8 cellular contexts compared by ENCODE assay signal in the genomic region with DNA sequence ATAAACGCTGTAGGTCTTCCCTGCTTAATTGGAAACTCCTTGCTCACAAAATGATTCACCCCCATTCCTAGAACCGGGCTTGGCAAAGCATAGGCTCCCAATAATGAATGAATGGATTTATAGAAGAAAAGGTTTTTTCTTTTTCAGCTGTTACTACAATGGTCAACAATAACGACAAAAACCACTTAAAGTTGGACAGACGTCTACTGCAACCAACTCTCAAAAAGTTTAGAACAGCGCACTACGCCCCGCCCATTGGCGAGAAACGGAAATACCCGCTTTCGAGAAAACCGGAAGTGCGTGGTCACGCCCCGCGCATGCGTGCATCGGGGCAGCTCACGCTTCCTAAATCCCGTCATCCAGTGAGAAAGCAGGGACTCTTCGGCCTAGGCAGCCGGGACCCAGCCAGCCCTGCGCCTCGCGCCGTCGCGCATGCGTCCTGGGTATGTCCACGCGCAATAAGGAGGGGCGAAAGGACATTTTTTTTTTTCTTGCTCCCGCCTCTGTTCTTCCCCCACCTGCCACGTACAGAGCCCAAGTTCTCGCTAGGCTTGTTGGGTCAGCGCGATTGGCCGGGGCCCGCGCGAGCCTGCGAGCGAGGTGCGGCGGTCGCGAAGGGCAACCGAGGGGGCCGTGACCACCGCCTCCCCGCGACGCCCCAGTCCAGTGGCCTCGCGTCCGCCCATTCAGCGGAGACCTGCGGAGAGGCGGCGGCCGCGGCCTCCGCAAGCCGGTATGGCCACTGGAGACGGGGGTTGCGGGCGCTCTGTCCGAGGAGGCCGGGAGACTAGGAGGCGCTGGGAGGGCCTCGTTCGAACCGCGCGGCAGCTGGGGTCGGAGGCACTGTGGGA. TPM values are rescaled to one million over a fixed set of nuclear protein-coding genes. Genes with fewer than 3 reads are reported as not detected.
DNase-seq lines count a peak whose midpoint lies in the region; ATAC-seq and TF ChIP-seq lines count a peak whose summit lies in the region.

A gene (plus strand): TSS at position 506 of the 851 bp plus-strand sequence. CDS start 4,192 bp downstream, outside the sequence.

- no peak for TF ChIP-seq CTCF in Calu3 (IDR thresholded peaks at IDR 0.05; ENCODE audit: unreplicated experiment)
- no peak for TF ChIP-seq CTCF in OCI-LY1 (IDR thresholded peaks at IDR 0.05; ENCODE audit: low read length)

- DNase-seq in Calu3 (peak; percentile 98), mesenteric fat pad (ENCODE audit: low spot score) (peak; percentile 100)
- DNase-seq in activated CD8-positive, alpha-beta memory T cell treated with anti-CD3 and anti-CD28 coated beads, Interleukin-2, amount 50 U/mL, for 4 hours: peak; percentile 97
- DNase-seq in stimulated activated CD8-positive, alpha-beta memory T cell treated with anti-CD3 and anti-CD28 coated beads, Interleukin-15, amount 100 ng/mL, for 24 hours (ENCODE audit: low read depth): peak; percentile 97

- H2AFZ ChIP-seq in OCI-LY1 (ENCODE audit: low read length): peak within 1 kb of the TSS; percentile 72; the same call in 1 of the 2 replicates

- H3K9ac ChIP-seq in HUES64 (ENCODE audit: low read depth, low read length) (peak within 1 kb of the TSS; percentile 97), OCI-LY1 (ENCODE audit: low read length) (peak within 1 kb of the TSS; percentile 86)

- no TSS peak for BruUV-seq in Calu3 (replicated peaks; lab: Mats Ljungman, UMichigan)

- peak within 1 kb of the TSS; percentile 79 for H3K4me2 ChIP-seq in OCI-LY1 (ENCODE audit: low read length)

- ATAC-seq in GM21447 (IDR thresholded peaks at IDR 0.05; ENCODE audit: unreplicated experiment): peak; percentile 93

- peak within 1 kb of the TSS; percentile 94 for H3K27ac Mint-ChIP-seq in Calu3 (ENCODE audit: unreplicated experiment)

- H3K9me2 ChIP-seq in OCI-LY1 (ENCODE audit: low read depth, low read length): no peaks in the 10 kb centered on the region

- H3K36me3 ChIP-seq in HUES64 (ENCODE audit: insufficient read depth, low read length): peaks cover 16% of the 10 kb centered on the region
- peaks cover 9% of the 10 kb centered on the region for H3K36me3 ChIP-seq in OCI-LY1 (ENCODE audit: insufficient read depth, low read length)

- no peaks in the 10 kb centered on the region for H3K9me3 Mint-ChIP-seq in Calu3 (ENCODE audit: low read depth, unreplicated experiment)

- H3K4me3 ChIP-seq in HUES64 (ENCODE audit: low read length) (peak within 1 kb of the TSS; percentile 91), OCI-LY1 (ENCODE audit: low read depth, low read length, poor library complexity, severe bottlenecking) (peak within 1 kb of the TSS; percentile 82)

- no peaks in the 10 kb centered on the region for H3F3A ChIP-seq in OCI-LY1 (ENCODE audit: insufficient read depth, low read length)

- 1% methylated on average over 69 of the region's 76 CpGs for WGBS in HUES64

- peaks cover 4% of the 10 kb centered on the region; the same call in 1 of the 2 replicates for H3K9me3 ChIP-seq in HUES64 (ENCODE audit: insufficient read depth, low read depth, low read length)
- H3K9me3 ChIP-seq in OCI-LY1 (ENCODE audit: low read length): no peaks in the 10 kb centered on the region

- H4K20me1 ChIP-seq in OCI-LY1 (ENCODE audit: insufficient read depth, low read length): no peaks in the 10 kb centered on the region

- H3K27me3 ChIP-seq in HUES64 (ENCODE audit: insufficient read depth, low read length) (peaks cover 43% of the 10 kb centered on the region), OCI-LY1 (ENCODE audit: insufficient read depth, low read length) (no peaks in the 10 kb centered on the region)

- peaks cover 38% of the 10 kb centered on the region for H3K79me2 ChIP-seq in OCI-LY1 (ENCODE audit: insufficient read depth, low read length)

- peak within 1 kb of the TSS; percentile 100 for H3K27ac ChIP-seq in HUES64 (ENCODE audit: low read depth, low read length)
- H3K27ac ChIP-seq in OCI-LY1 (ENCODE audit: low read depth, low read length, poor library complexity, severe bottlenecking): peak within 1 kb of the TSS; percentile 59

- peak within 1 kb of the TSS; percentile 80 for H3K4me3 Mint-ChIP-seq in Calu3 (ENCODE audit: low read depth, unreplicated experiment)

- intact Hi-C loops in Calu3 (cut with micrococcal nuclease; ENCODE audit: unreplicated experiment): no loop called here

- peaks cover 58% of the 10 kb centered on the region for H3K36me3 Mint-ChIP-seq in Calu3 (ENCODE audit: insufficient read depth, unreplicated experiment)

- peaks cover 3% of the 10 kb centered on the region; the same call in 1 of the 2 replicates for H3K4me1 ChIP-seq in HUES64 (ENCODE audit: insufficient read depth, low read length)
- peaks cover 14% of the 10 kb centered on the region for H3K4me1 ChIP-seq in OCI-LY1 (ENCODE audit: insufficient read depth, low read length, severe bottlenecking)

- CTCF ChIA-PET in Calu3 (lab: Charles Lee): interaction anchor here (0.7 to 2.5 kb wide), 5 partner anchors 67 to 314 kb away, joined by 3 to 13 read pairs (median 3); no protein-coding TSS in a partner anchor

- peaks cover 41% of the 10 kb centered on the region for H3K4me1 Mint-ChIP-seq in Calu3 (ENCODE audit: low read depth, unreplicated experiment)

- in situ Hi-C loops in endometrial microvascular endothelial cells (cut with HindIII; ENCODE audit: inconsistent ontology term, low pct_unique_long_range_greater_than_20kb, low sequenced_read_pairs): no loop called here

- H3K27me3 Mint-ChIP-seq in Calu3 (ENCODE audit: unreplicated experiment): no peaks in the 10 kb centered on the region

RNA-seq across cellular contexts. Expression of the gene that starts here (rescaled TPM):
- total RNA-seq in Calu3 (2022): 139 and 143 TPM in 2 replicates
- 94.4 TPM for polyA plus RNA-seq in HUES64 (2013, experiment 1 of 2)
- 100 TPM for polyA plus RNA-seq in HUES64 (2013, experiment 2 of 2)
- 129 TPM for total RNA-seq in endometrial microvascular endothelial cells (ENCODE audit: inconsistent ontology term)
- total RNA-seq in mesenteric fat pad: 83.1 TPM

Comparison
In these comparisons a context has a peak if more than half of its experiments do, and no peak if none do; other contexts are left out.
1. Peak in every context shown above with its lines: DNase-seq, ATAC-seq, H3K4me3 ChIP-seq and H3K27ac ChIP-seq.